14 cellular contexts compared by ENCODE assay signal in the genomic region with DNA sequence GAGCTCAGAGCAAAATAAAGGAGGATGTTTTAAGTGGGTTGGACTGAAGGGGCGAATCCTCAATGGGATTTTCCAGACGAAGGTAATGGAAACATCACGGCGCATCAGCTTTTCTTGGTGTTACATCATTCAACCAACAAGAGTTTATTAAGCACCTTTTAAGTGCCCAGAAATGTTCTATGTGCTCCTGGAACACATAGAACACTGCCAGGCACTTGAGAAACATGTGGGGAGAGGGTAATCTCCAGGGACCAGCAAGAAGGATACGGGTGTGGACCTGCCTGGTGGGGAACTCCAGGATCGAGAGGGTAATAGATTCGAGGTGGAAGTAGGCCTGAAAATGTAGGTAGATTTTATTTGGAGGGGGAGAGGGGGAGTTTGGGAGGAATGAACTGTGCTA.
DNase-seq lines count a peak whose midpoint lies in the region; ATAC-seq and TF ChIP-seq lines count a peak whose summit lies in the region.
"Had no signal": no experiment of that assay in that cellular context is flagged by ENCODE, and none has a peak within 500 bp of the region (broad histone marks: within the 10 kb centered on the region; RNA-seq: fewer than 3 reads in every experiment).

No MANE protein-coding gene starts in this region.

- no peaks in the 10 kb centered on the region for H3K9me3 Mint-ChIP-seq in MCF 10A (ENCODE audit: unreplicated experiment)
- H3K9me3 Mint-ChIP-seq: CD14-positive monocyte had no signal

- no peaks in the 10 kb centered on the region for H3K36me3 ChIP-seq in breast epithelium
- H3K36me3 ChIP-seq in osteoblast (ENCODE audit: insufficient read depth, low read length), result no peaks in the 10 kb centered on the region
- H3K36me3 ChIP-seq in PC-9 (ENCODE audit: low read depth), result no peaks in the 10 kb centered on the region
- H3K36me3 ChIP-seq: Peyer's patch had no signal

- H3K36me3 Mint-ChIP-seq in MCF 10A (ENCODE audit: insufficient read depth, unreplicated experiment), result no peaks in the 10 kb centered on the region
- H3K36me3 Mint-ChIP-seq: CD14-positive monocyte had no signal

- H3K4me1 ChIP-seq in breast epithelium, result peaks cover 3 to 57% of the 10 kb centered on the region in 2 donors
- H3K4me1 ChIP-seq in osteoblast (ENCODE audit: insufficient read depth, low read length), result peaks cover 25% of the 10 kb centered on the region
- H3K4me1 ChIP-seq in PC-9 (replicated peaks; ENCODE audit: insufficient read depth), result peaks cover 53% of the 10 kb centered on the region

- ATAC-seq in GM21367 (IDR thresholded peaks at IDR 0.05; ENCODE audit: unreplicated experiment), result no peak
- ATAC-seq: HepG2 had no signal

- no peak for DNase-seq in MCF 10A (ENCODE audit: unreplicated experiment)
- DNase-seq in breast epithelium (ENCODE audit: low spot score in 2 of 2), result no peak
- peak; percentile 47 for DNase-seq in fibroblast of the conjunctiva (ENCODE audit: low read depth)
- DNase-seq in osteoblast (ENCODE audit: insufficient read length, low spot score, missing footprints), result peak; percentile 26
- no peak for DNase-seq in foreskin melanocyte
- no peak for DNase-seq in PC-9
- DNase-seq: ACHN, KG1, NCI-H1417, NCI-H1930, Peyer's patch had no signal

- H3K4me2 ChIP-seq in osteoblast (ENCODE audit: insufficient read depth, low read length) (no peak overlapping the region), PC-9 (no peak overlapping the region; the same call in 1 of the 2 replicates)

- H3K27me3 ChIP-seq in breast epithelium (no peaks in the 10 kb centered on the region), osteoblast (ENCODE audit: insufficient read depth, low read length) (no peaks in the 10 kb centered on the region), PC-9 (ENCODE audit: insufficient read depth, low read depth) (no peaks in the 10 kb centered on the region)
- H3K27me3 ChIP-seq: Peyer's patch had no signal

- peaks cover 32% of the 10 kb centered on the region for H3F3A ChIP-seq in PC-9 (ENCODE audit: insufficient read depth, low read depth)

- no peaks in the 10 kb centered on the region for H3K27me3 Mint-ChIP-seq in MCF 10A (ENCODE audit: insufficient read depth, unreplicated experiment)

- no peak overlapping the region for H2AFZ ChIP-seq in osteoblast (ENCODE audit: low read length)
- no peak overlapping the region for H2AFZ ChIP-seq in PC-9

- H3K4me1 Mint-ChIP-seq in MCF 10A (ENCODE audit: insufficient read depth, unreplicated experiment), result peaks cover 88% of the 10 kb centered on the region

- peak overlapping the region; percentile 85 for H3K27ac Mint-ChIP-seq in MCF 10A (ENCODE audit: low read depth, unreplicated experiment)
- H3K27ac Mint-ChIP-seq: CD14-positive monocyte had no signal

- no peak overlapping the region for H3K27ac ChIP-seq in breast epithelium
- no peak overlapping the region for H3K27ac ChIP-seq in osteoblast (ENCODE audit: low read depth, low read length)
- no peak overlapping the region for H3K27ac ChIP-seq in PC-9
- H3K27ac ChIP-seq: Peyer's patch had no signal

- CTCF ChIA-PET in MCF 10A (lab: Yijun Ruan, JAX) (interaction anchor here (0.6 to 0.8 kb wide), 3 partner anchors 102 to 173 kb away, joined by 3 to 4 read pairs (median 3); no protein-coding TSS in a partner anchor), PC-9 (lab: Charles Lee) (interaction anchor here (0.5 kb wide), 1 partner anchor 21 kb away, joined by 6 read pairs; no protein-coding TSS in a partner anchor)

- BruUV-seq in MCF 10A (replicated peaks; lab: Mats Ljungman, UMichigan) (no TSS peak), PC-9 (replicated peaks; lab: Mats Ljungman, UMichigan) (no TSS peak)

- POLR2A ChIA-PET in MCF 10A (lab: Yijun Ruan, JAX), result interaction anchor here (0.7 to 0.9 kb wide), 2 partner anchors 31 to 515 kb away, joined by 3 read pairs; no protein-coding TSS in a partner anchor
- POLR2A ChIA-PET in PC-9 (lab: Charles Lee; ENCODE audit: unreplicated experiment), result no interaction called here

- H3K9me2 ChIP-seq in PC-9 (ENCODE audit: insufficient read depth), result no peaks in the 10 kb centered on the region

- H3K9me3 ChIP-seq in breast epithelium (no peaks in the 10 kb centered on the region), osteoblast (ENCODE audit: low read depth, low read length) (no peaks in the 10 kb centered on the region), PC-9 (ENCODE audit: insufficient read depth, low read depth) (no peaks in the 10 kb centered on the region)
- H3K9me3 ChIP-seq: Peyer's patch had no signal

- no peak for TF ChIP-seq POLR2A in breast epithelium (IDR thresholded peaks at IDR 0.05)

- H3K79me2 ChIP-seq in osteoblast (ENCODE audit: insufficient read depth, low read length) (no peaks in the 10 kb centered on the region), PC-9 (ENCODE audit: low read depth) (peaks cover 39% of the 10 kb centered on the region)

- peak overlapping the region; percentile 4 for H3K4me3 Mint-ChIP-seq in MCF 10A (ENCODE audit: unreplicated experiment)
- H3K4me3 Mint-ChIP-seq: CD14-positive monocyte had no signal

- H4K20me1 ChIP-seq in osteoblast (ENCODE audit: insufficient read depth, low read length) (peaks cover 24% of the 10 kb centered on the region), PC-9 (ENCODE audit: insufficient read depth) (peaks cover 21% of the 10 kb centered on the region)

- no peak for TF ChIP-seq CTCF in MCF 10A (IDR thresholded peaks at IDR 0.05; ENCODE audit: unreplicated experiment)
- TF ChIP-seq CTCF in breast epithelium (IDR thresholded peaks at IDR 0.05), result no peak
- TF ChIP-seq CTCF in osteoblast (IDR thresholded peaks at IDR 0.05; ENCODE audit: extremely low read depth, low read depth, low read length), result no peak
- no peak for TF ChIP-seq CTCF in PC-9 (conservative IDR thresholded peaks at IDR 0.05)

- intact Hi-C loops in MCF 10A (cut with micrococcal nuclease) (loop anchor here (2.0 to 5.0 kb wide), 2 partner anchors 117 to 168 kb away; a partner anchor contains a TSS), breast epithelium (cut with DNase I; ENCODE audit: low total_unique reads) (no loop called here), PC-9 (cut with micrococcal nuclease; ENCODE audit: unreplicated experiment) (no loop called here)

- H3K4me3 ChIP-seq in breast epithelium (no peak overlapping the region), osteoblast (ENCODE audit: insufficient read depth, low read length) (no peak overlapping the region), PC-9 (no peak overlapping the region)
- H3K4me3 ChIP-seq: Peyer's patch had no signal

Comparison
In these comparisons a context has a peak if more than half of its experiments do, and no peak if none do; other contexts are left out.
1. DNase-seq: peak in fibroblast of the conjunctiva (single experiment) and osteoblast (single experiment); none in MCF 10A (single experiment), breast epithelium (0 of 2), foreskin melanocyte (single experiment) and PC-9 (0 of 2).